In genomic region chr6:37689356-37689755, GRCh38 we compare ENCODE assay signal across 22 cellular contexts.
"Had no signal": no experiment of that assay in that cellular context is flagged by ENCODE, and none has a peak within 500 bp of the region (broad histone marks: within the 10 kb centered on the region; RNA-seq: fewer than 3 reads in every experiment).

No MANE protein-coding gene starts in this region.

- H3K4me1 ChIP-seq: prostate gland, thyroid gland, upper lobe of right lung had no signal

- H3K27ac ChIP-seq: adrenal gland, ascending aorta, left lung, ovary, prostate gland, thyroid gland, upper lobe of right lung had no signal

- DNase-seq: activated CD4-positive, alpha-beta T cell treated with anti-CD3 and anti-CD28 coated beads for 4 hours; activated CD4-positive, alpha-beta T cell treated with anti-CD3 and anti-CD28 coated beads, Interleukin-2, amount 50 U/mL, for 48 hours; activated CD4-positive, CD25-positive, alpha-beta regulatory T cell; activated CD8-positive, alpha-beta memory T cell treated with anti-CD3 and anti-CD28 coated beads, Interleukin-2, amount 50 U/mL, for 48 hours; activated naive CD4-positive, alpha-beta T cell; activated T-cell treated with anti-CD3 and anti-CD28 coated beads, Interleukin-2, amount 50 U/mL, for 4 hours; adrenal gland; central memory CD4-positive, alpha-beta T cell; dermis blood vessel endothelial cell; effector memory CD4-positive, alpha-beta T cell; foreskin melanocyte; hippocampal formation; kidney glomerular epithelial cell; left lung; natural killer cell; ovary; stimulated activated CD4-positive, alpha-beta T cell treated with anti-CD3 and anti-CD28 coated beads, Interleukin-2, amount 100 ng/mL, for 48 hours; stimulated activated naive CD4-positive, alpha-beta T cell treated with Interleukin-2 at 50 U/mL for 16 hours; thyroid gland; upper lobe of right lung had no signal

- ATAC-seq: activated T-cell treated with anti-CD3 and anti-CD28 coated beads, Interleukin-2, amount 50 U/mL, for 4 hours; left lung; natural killer cell; upper lobe of right lung had no signal

- H3K4me3 ChIP-seq: adrenal gland, ascending aorta, left lung, ovary, prostate gland, thyroid gland, upper lobe of right lung had no signal

- H3K9me3 ChIP-seq: adrenal gland, ascending aorta, left lung, ovary, prostate gland, thyroid gland, upper lobe of right lung had no signal

- H3K36me3 ChIP-seq: adrenal gland, ascending aorta, left lung, ovary, prostate gland, thyroid gland, upper lobe of right lung had no signal

- H3K27me3 ChIP-seq: adrenal gland, ascending aorta, ovary, thyroid gland had no signal
